Comparison of ENCODE assay signal across 1 cellular context in genomic region chr13:98142427-98143156, GRCh38.
TF ChIP-seq lines count a peak whose summit lies in the region.

A gene with protein sequence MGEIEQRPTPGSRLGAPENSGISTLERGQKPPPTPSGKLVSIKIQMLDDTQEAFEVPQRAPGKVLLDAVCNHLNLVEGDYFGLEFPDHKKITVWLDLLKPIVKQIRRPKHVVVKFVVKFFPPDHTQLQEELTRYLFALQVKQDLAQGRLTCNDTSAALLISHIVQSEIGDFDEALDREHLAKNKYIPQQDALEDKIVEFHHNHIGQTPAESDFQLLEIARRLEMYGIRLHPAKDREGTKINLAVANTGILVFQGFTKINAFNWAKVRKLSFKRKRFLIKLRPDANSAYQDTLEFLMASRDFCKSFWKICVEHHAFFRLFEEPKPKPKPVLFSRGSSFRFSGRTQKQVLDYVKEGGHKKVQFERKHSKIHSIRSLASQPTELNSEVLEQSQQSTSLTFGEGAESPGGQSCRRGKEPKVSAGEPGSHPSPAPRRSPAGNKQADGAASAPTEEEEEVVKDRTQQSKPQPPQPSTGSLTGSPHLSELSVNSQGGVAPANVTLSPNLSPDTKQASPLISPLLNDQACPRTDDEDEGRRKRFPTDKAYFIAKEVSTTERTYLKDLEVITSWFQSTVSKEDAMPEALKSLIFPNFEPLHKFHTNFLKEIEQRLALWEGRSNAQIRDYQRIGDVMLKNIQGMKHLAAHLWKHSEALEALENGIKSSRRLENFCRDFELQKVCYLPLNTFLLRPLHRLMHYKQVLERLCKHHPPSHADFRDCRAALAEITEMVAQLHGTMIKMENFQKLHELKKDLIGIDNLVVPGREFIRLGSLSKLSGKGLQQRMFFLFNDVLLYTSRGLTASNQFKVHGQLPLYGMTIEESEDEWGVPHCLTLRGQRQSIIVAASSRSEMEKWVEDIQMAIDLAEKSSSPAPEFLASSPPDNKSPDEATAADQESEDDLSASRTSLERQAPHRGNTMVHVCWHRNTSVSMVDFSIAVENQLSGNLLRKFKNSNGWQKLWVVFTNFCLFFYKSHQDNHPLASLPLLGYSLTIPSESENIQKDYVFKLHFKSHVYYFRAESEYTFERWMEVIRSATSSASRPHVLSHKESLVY (plus strand): TSS chr13:98143094. CDS start chr13:98213243, 70,149 bp downstream.

TF ChIP-seq in HepG2, 621 proteins besides CTCF, POLR2A, EP300 and RAD21 (continued from another document and continues in another):
- TF ChIP-seq, protein P1, sequence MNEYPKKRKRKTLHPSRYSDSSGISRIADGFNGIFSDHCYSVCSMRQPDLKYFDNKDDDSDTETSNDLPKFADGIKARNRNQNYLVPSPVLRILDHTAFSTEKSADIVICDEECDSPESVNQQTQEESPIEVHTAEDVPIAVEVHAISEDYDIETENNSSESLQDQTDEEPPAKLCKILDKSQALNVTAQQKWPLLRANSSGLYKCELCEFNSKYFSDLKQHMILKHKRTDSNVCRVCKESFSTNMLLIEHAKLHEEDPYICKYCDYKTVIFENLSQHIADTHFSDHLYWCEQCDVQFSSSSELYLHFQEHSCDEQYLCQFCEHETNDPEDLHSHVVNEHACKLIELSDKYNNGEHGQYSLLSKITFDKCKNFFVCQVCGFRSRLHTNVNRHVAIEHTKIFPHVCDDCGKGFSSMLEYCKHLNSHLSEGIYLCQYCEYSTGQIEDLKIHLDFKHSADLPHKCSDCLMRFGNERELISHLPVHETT (CRISPR knock-in tag; conservative IDR thresholded peaks at IDR 0.05), result no peak
- TF ChIP-seq SMARCE1 (IDR thresholded peaks at IDR 0.05; ENCODE audit: borderline replicate concordance) (no peak), FOSL1 (CRISPR knock-in tag; IDR thresholded peaks at IDR 0.05; ENCODE audit: borderline replicate concordance) (no peak), ZNF766 (CRISPR knock-in tag; IDR thresholded peaks at IDR 0.05; ENCODE audit: borderline replicate concordance) (peak; percentile 66; the same call in 1 of the 2 replicates), ZFP62 (CRISPR knock-in tag; IDR thresholded peaks at IDR 0.05) (no peak), CENPT (CRISPR knock-in tag; IDR thresholded peaks at IDR 0.05; ENCODE audit: low read depth) (no peak), BCL6 (CRISPR knock-in tag; IDR thresholded peaks at IDR 0.05) (no peak; the same call in 1 of the 2 replicates), ZMYM3 (CRISPR knock-in tag; IDR thresholded peaks at IDR 0.05) (no peak), NONO (IDR thresholded peaks at IDR 0.05) (no peak), NONO (CRISPR knock-in tag; conservative IDR thresholded peaks at IDR 0.05) (peak; percentile 63; the same call in 1 of the 2 replicates), SMAD1 (CRISPR knock-in tag; IDR thresholded peaks at IDR 0.05; ENCODE audit: borderline replicate concordance, low read depth) (no peak), ZNF101 (CRISPR knock-in tag; IDR thresholded peaks at IDR 0.05; ENCODE audit: borderline replicate concordance, low read depth) (no peak), ZFYVE20 (CRISPR knock-in tag; IDR thresholded peaks at IDR 0.05; ENCODE audit: borderline replicate concordance, low read depth) (no peak), HOXA3 (CRISPR knock-in tag; IDR thresholded peaks at IDR 0.05) (peak; percentile 25), ZNF569 (CRISPR knock-in tag; IDR thresholded peaks at IDR 0.05; ENCODE audit: borderline replicate concordance) (no peak), ZNF777 (CRISPR knock-in tag; IDR thresholded peaks at IDR 0.05) (no peak; the same call in 1 of the 2 replicates), YEATS2 (CRISPR knock-in tag; IDR thresholded peaks at IDR 0.05; ENCODE audit: borderline replicate concordance) (no peak), ESRRA (CRISPR knock-in tag; IDR thresholded peaks at IDR 0.05; ENCODE audit: low read depth) (peak; percentile 18; the same call in 1 of the 2 replicates), MXD1 (CRISPR knock-in tag; IDR thresholded peaks at IDR 0.05) (peak; percentile 57; the same call in 1 of the 2 replicates), IKZF5 (CRISPR knock-in tag; IDR thresholded peaks at IDR 0.05) (peak; percentile 64; the same call in 1 of the 2 replicates), HNF1B (CRISPR knock-in tag; IDR thresholded peaks at IDR 0.05) (no peak; the same call in 1 of the 2 replicates), RFX3 (CRISPR knock-in tag; IDR thresholded peaks at IDR 0.05) (no peak), ZC3H4 (CRISPR knock-in tag; IDR thresholded peaks at IDR 0.05; ENCODE audit: borderline replicate concordance) (peak; percentile 61; the same call in 1 of the 2 replicates), TGIF2 (CRISPR knock-in tag; IDR thresholded peaks at IDR 0.05) (no peak), EED (CRISPR knock-in tag; IDR thresholded peaks at IDR 0.05) (no peak), ZNF44 (CRISPR knock-in tag; IDR thresholded peaks at IDR 0.05) (no peak), SP1 (IDR thresholded peaks at IDR 0.05) (no peak), SP1 (CRISPR knock-in tag; IDR thresholded peaks at IDR 0.05) (no peak), RORA (CRISPR knock-in tag; IDR thresholded peaks at IDR 0.05) (no peak), ATF4 (CRISPR knock-in tag; IDR thresholded peaks at IDR 0.05) (no peak), ZNF577 (CRISPR knock-in tag; IDR thresholded peaks at IDR 0.05; ENCODE audit: borderline replicate concordance, low read depth) (no peak), IRF2 (CRISPR knock-in tag; IDR thresholded peaks at IDR 0.05) (peak; percentile 58; the same call in 1 of the 2 replicates), SIN3A (IDR thresholded peaks at IDR 0.05; ENCODE audit: borderline replicate concordance, low read depth, low read length) (peak; percentile 74; the same call in 1 of the 2 replicates), PRPF4 (IDR thresholded peaks at IDR 0.05; ENCODE audit: low read depth, low read length, poor library complexity, severe bottlenecking) (no peak), ZNF501 (CRISPR knock-in tag; IDR thresholded peaks at IDR 0.05) (0 out of 2 replicates have a peak, but pooled peaks have one; percentile 56), ZNF550 (CRISPR knock-in tag; IDR thresholded peaks at IDR 0.05; ENCODE audit: borderline replicate concordance) (0 out of 2 replicates have a peak, but pooled peaks have one; percentile 57), ZNF264 (CRISPR knock-in tag; IDR thresholded peaks at IDR 0.05) (peak; percentile 30; the same call in 1 of the 2 replicates), JUNB (CRISPR knock-in tag; IDR thresholded peaks at IDR 0.05; ENCODE audit: borderline replicate concordance) (no peak), HMG20B (CRISPR knock-in tag; conservative IDR thresholded peaks at IDR 0.05) (no peak), ZIK1 (CRISPR knock-in tag; IDR thresholded peaks at IDR 0.05; ENCODE audit: borderline replicate concordance, low read depth) (no peak), MIXL1 (CRISPR knock-in tag; IDR thresholded peaks at IDR 0.05) (no peak), THAP7 (CRISPR knock-in tag; IDR thresholded peaks at IDR 0.05) (0 out of 2 replicates have a peak, but pooled peaks have one; percentile 63), FOXA3 (CRISPR knock-in tag; IDR thresholded peaks at IDR 0.05) (no peak), ZNF124 (CRISPR knock-in tag; IDR thresholded peaks at IDR 0.05) (no peak)
- TF ChIP-seq, protein P2, sequence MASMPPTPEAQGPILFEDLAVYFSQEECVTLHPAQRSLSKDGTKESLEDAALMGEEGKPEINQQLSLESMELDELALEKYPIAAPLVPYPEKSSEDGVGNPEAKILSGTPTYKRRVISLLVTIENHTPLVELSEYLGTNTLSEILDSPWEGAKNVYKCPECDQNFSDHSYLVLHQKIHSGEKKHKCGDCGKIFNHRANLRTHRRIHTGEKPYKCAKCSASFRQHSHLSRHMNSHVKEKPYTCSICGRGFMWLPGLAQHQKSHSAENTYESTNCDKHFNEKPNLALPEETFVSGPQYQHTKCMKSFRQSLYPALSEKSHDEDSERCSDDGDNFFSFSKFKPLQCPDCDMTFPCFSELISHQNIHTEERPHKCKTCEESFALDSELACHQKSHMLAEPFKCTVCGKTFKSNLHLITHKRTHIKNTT (CRISPR knock-in tag; IDR thresholded peaks at IDR 0.05), result no peak
- TF ChIP-seq, protein P3, sequence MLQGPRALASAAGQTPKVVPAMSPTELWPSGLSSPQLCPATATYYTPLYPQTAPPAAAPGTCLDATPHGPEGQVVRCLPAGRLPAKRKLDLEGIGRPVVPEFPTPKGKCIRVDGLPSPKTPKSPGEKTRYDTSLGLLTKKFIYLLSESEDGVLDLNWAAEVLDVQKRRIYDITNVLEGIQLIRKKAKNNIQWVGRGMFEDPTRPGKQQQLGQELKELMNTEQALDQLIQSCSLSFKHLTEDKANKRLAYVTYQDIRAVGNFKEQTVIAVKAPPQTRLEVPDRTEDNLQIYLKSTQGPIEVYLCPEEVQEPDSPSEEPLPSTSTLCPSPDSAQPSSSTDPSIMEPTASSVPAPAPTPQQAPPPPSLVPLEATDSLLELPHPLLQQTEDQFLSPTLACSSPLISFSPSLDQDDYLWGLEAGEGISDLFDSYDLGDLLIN (CRISPR knock-in tag; IDR thresholded peaks at IDR 0.05; ENCODE audit: borderline replicate concordance), result no peak
- TF ChIP-seq, protein P4, sequence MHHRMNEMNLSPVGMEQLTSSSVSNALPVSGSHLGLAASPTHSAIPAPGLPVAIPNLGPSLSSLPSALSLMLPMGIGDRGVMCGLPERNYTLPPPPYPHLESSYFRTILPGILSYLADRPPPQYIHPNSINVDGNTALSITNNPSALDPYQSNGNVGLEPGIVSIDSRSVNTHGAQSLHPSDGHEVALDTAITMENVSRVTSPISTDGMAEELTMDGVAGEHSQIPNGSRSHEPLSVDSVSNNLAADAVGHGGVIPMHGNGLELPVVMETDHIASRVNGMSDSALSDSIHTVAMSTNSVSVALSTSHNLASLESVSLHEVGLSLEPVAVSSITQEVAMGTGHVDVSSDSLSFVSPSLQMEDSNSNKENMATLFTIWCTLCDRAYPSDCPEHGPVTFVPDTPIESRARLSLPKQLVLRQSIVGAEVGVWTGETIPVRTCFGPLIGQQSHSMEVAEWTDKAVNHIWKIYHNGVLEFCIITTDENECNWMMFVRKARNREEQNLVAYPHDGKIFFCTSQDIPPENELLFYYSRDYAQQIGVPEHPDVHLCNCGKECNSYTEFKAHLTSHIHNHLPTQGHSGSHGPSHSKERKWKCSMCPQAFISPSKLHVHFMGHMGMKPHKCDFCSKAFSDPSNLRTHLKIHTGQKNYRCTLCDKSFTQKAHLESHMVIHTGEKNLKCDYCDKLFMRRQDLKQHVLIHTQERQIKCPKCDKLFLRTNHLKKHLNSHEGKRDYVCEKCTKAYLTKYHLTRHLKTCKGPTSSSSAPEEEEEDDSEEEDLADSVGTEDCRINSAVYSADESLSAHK (CRISPR knock-in tag; IDR thresholded peaks at IDR 0.05; ENCODE audit: borderline replicate concordance), result no peak
- TF ChIP-seq, protein P5, sequence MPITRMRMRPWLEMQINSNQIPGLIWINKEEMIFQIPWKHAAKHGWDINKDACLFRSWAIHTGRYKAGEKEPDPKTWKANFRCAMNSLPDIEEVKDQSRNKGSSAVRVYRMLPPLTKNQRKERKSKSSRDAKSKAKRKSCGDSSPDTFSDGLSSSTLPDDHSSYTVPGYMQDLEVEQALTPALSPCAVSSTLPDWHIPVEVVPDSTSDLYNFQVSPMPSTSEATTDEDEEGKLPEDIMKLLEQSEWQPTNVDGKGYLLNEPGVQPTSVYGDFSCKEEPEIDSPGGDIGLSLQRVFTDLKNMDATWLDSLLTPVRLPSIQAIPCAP (CRISPR knock-in tag; IDR thresholded peaks at IDR 0.05; ENCODE audit: low read depth), result no peak
- TF ChIP-seq, protein P6, sequence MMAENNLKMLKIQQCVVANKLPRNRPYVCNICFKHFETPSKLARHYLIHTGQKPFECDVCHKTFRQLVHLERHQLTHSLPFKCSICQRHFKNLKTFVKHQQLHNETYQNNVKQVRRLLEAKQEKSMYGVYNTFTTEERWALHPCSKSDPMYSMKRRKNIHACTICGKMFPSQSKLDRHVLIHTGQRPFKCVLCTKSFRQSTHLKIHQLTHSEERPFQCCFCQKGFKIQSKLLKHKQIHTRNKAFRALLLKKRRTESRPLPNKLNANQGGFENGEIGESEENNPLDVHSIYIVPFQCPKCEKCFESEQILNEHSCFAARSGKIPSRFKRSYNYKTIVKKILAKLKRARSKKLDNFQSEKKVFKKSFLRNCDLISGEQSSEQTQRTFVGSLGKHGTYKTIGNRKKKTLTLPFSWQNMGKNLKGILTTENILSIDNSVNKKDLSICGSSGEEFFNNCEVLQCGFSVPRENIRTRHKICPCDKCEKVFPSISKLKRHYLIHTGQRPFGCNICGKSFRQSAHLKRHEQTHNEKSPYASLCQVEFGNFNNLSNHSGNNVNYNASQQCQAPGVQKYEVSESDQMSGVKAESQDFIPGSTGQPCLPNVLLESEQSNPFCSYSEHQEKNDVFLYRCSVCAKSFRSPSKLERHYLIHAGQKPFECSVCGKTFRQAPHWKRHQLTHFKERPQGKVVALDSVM (CRISPR knock-in tag; IDR thresholded peaks at IDR 0.05), result no peak; the same call in 1 of the 2 replicates
